Comparison of ENCODE assay signal across 27 cellular contexts in the genomic region with DNA sequence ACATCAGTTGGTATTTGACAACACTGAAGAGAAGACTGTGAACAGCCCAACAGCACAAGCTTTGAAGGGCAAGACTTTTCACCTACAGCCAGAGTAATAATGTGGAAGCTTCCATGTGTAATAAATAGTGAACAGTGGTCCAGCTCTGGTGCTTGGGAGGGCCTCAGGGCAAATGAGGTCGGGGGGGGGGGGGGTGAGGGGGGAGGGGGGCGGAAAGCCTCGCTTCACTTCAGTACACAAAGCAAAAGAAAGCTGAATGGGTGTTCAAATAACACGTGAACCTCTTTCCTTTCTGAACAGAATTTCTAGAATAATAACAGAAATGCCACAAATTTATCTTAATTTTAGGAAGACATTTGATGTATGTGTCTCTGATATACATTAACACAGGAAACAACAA.
"Had no signal": no experiment of that assay in that cellular context is flagged by ENCODE, and none has a peak within 500 bp of the region (broad histone marks: within the 10 kb centered on the region; RNA-seq: fewer than 3 reads in every experiment).

No MANE protein-coding gene starts in this region.

- H3K36me3 Mint-ChIP-seq: stimulated activated effector memory CD8-positive, alpha-beta T cell treated with anti-CD3 and anti-CD28 coated beads, Interleukin-12 subunit alpha, Interleukin-12 subunit beta, amount 100 ng/mL, for 72 hours had no signal

- H3K27ac ChIP-seq: stomach, suprapubic skin, WERI-Rb-1 had no signal

- FAIRE-seq: kidney, small intestine, TTC549 had no signal

- H3K4me3 ChIP-seq: lung, stomach, suprapubic skin, tibial nerve had no signal

- DNase-seq: activated CD4-positive, alpha-beta T cell treated with anti-CD3 and anti-CD28 coated beads, Interleukin-2, amount 10 ng/mL, durations not matched to agents 7 days and 5 days; activated CD4-positive, CD25-positive, alpha-beta regulatory T cell treated with anti-CD3 and anti-CD28 coated beads, Interleukin-2, amount 50 U/mL, for 72 hours; activated CD8-positive, alpha-beta T cell treated with anti-CD3 and anti-CD28 coated beads, Interleukin-2, amount 10 ng/mL, durations not matched to agents 7 days and 5 days; aorta; caudate nucleus; dermis blood vessel endothelial cell; effector CD8-positive, alpha-beta T cell; erythroblast; foreskin fibroblast; kidney; midbrain; nucleus accumbens; small intestine; stimulated activated CD4-positive, alpha-beta T cell treated with anti-CD3 and anti-CD28 coated beads, Interleukin-2, amount 100 ng/mL, for 24 hours; stomach; WERI-Rb-1 had no signal

- H3K27me3 ChIP-seq: stomach, suprapubic skin, tibial nerve had no signal

- H3K9me3 Mint-ChIP-seq: activated CD4-positive, alpha-beta T cell treated with anti-CD3 and anti-CD28 coated beads, Interleukin-2, amount 10 ng/mL, durations not matched to agents 7 days and 5 days; activated naive CD4-positive, alpha-beta T cell treated with anti-CD3 and anti-CD28 coated beads, Interleukin-2, amount 50 U/mL, for 72 hours; activated T-helper 1 cell treated with anti-CD3 and anti-CD28 coated beads, Interleukin-12 subunit alpha, Interleukin-12 subunit beta, Interleukin-2, Interleukin-4 antibody, amounts not matched to agents 30 ng/mL and 10 ng/mL and 1 ng/mL, durations not matched to agents 14 hours and 24 hours and 36 hours; nephron; stimulated activated effector memory CD8-positive, alpha-beta T cell treated with anti-CD3 and anti-CD28 coated beads, Interleukin-12 subunit alpha, Interleukin-12 subunit beta, amount 100 ng/mL, for 72 hours had no signal

- H3K27ac Mint-ChIP-seq: activated CD4-positive, alpha-beta T cell treated with anti-CD3 and anti-CD28 coated beads, Interleukin-2, amount 10 ng/mL, durations not matched to agents 7 days and 5 days; activated CD8-positive, alpha-beta T cell treated with anti-CD3 and anti-CD28 coated beads, Interleukin-2, amount 10 ng/mL, durations not matched to agents 7 days and 5 days; activated naive CD4-positive, alpha-beta T cell treated with anti-CD3 and anti-CD28 coated beads, Interleukin-2, amount 50 U/mL, for 72 hours; activated T-helper 1 cell treated with anti-CD3 and anti-CD28 coated beads, Interleukin-12 subunit alpha, Interleukin-12 subunit beta, Interleukin-2, Interleukin-4 antibody, amounts not matched to agents 30 ng/mL and 10 ng/mL and 1 ng/mL, durations not matched to agents 14 hours and 24 hours and 36 hours; stimulated activated effector memory CD8-positive, alpha-beta T cell treated with anti-CD3 and anti-CD28 coated beads, Interleukin-12 subunit alpha, Interleukin-12 subunit beta, amount 100 ng/mL, for 72 hours had no signal

- ATAC-seq: activated CD8-positive, alpha-beta T cell treated with anti-CD3 and anti-CD28 coated beads, Interleukin-2, amount 10 ng/mL, durations not matched to agents 7 days and 5 days; activated naive CD4-positive, alpha-beta T cell treated with anti-CD3 and anti-CD28 coated beads, Interleukin-2, amount 50 U/mL, for 72 hours; left lobe of liver; sciatic nerve; stimulated activated effector memory CD8-positive, alpha-beta T cell treated with anti-CD3 and anti-CD28 coated beads, Interleukin-12 subunit alpha, Interleukin-12 subunit beta, amount 100 ng/mL, for 72 hours had no signal

- H3K9me3 ChIP-seq: stomach, suprapubic skin, tibial nerve had no signal

- H3K4me3 Mint-ChIP-seq: activated CD4-positive, alpha-beta T cell treated with anti-CD3 and anti-CD28 coated beads, Interleukin-2, amount 10 ng/mL, durations not matched to agents 7 days and 5 days; activated CD8-positive, alpha-beta T cell treated with anti-CD3 and anti-CD28 coated beads, Interleukin-2, amount 10 ng/mL, durations not matched to agents 7 days and 5 days; activated T-helper 1 cell treated with anti-CD3 and anti-CD28 coated beads, Interleukin-12 subunit alpha, Interleukin-12 subunit beta, Interleukin-2, Interleukin-4 antibody, amounts not matched to agents 30 ng/mL and 10 ng/mL and 1 ng/mL, durations not matched to agents 14 hours and 24 hours and 36 hours; nephron; stimulated activated effector memory CD8-positive, alpha-beta T cell treated with anti-CD3 and anti-CD28 coated beads, Interleukin-12 subunit alpha, Interleukin-12 subunit beta, amount 100 ng/mL, for 72 hours had no signal

- H3K27me3 Mint-ChIP-seq: activated CD4-positive, alpha-beta T cell treated with anti-CD3 and anti-CD28 coated beads, Interleukin-2, amount 10 ng/mL, durations not matched to agents 7 days and 5 days; brain had no signal

- H3K36me3 ChIP-seq: stomach, suprapubic skin, tibial nerve, WERI-Rb-1 had no signal
